In genomic region chr7:151241755-151242096, GRCh38 we compare ENCODE assay signal across 18 cellular contexts. TPM values are rescaled to one million over a fixed set of nuclear protein-coding genes. Genes with fewer than 3 reads are reported as not detected.
DNase-seq lines count a peak whose midpoint lies in the region; ATAC-seq, FAIRE-seq and TF ChIP-seq lines count a peak whose summit lies in the region.
"Had no signal": no experiment of that assay in that cellular context is flagged by ENCODE, and none has a peak within 500 bp of the region (broad histone marks: within the 10 kb centered on the region; RNA-seq: fewer than 3 reads in every experiment).

No MANE protein-coding gene starts in this region.

- peaks cover 30% of the 10 kb centered on the region for H3K4me1 Mint-ChIP-seq in activated T-cell treated with anti-CD3 and anti-CD28 coated beads, Interleukin-2, amount 50 U/mL, for 24 hours (ENCODE audit: low read depth)
- peaks cover 22% of the 10 kb centered on the region for H3K4me1 Mint-ChIP-seq in activated T-cell treated with anti-CD3 and anti-CD28 coated beads, Interleukin-2, amount 50 U/mL, for 4 hours (ENCODE audit: low read depth)

- 97% methylated on average over 9 of the region's 9 CpGs for WGBS in smooth muscle cell (ENCODE audit: low lambda C conversion rate)

- no peak for TF ChIP-seq CTCF in AG04450 (IDR thresholded peaks at IDR 0.05; ENCODE audit: low read depth, low read length)
- TF ChIP-seq CTCF in bronchial epithelial cell (IDR thresholded peaks at IDR 0.05; ENCODE audit: insufficient read depth, low read length, severe bottlenecking) = no peak
- no peak for TF ChIP-seq CTCF in smooth muscle cell (IDR thresholded peaks at IDR 0.05; ENCODE audit: borderline replicate concordance, insufficient read depth, poor library complexity, severe bottlenecking)

- CTCF ChIA-PET in AG04450 (lab: Charles Lee) = interaction anchor here (5.1 kb wide), 1 partner anchor 17 kb away, joined by 64 read pairs; the partner anchor contains the start of gene ABCF2

- peak overlapping the region; percentile 41 for H3K27ac Mint-ChIP-seq in activated T-cell treated with anti-CD3 and anti-CD28 coated beads, Interleukin-2, amount 50 U/mL, for 24 hours

- peaks cover 39% of the 10 kb centered on the region for H3K36me3 Mint-ChIP-seq in activated T-cell treated with anti-CD3 and anti-CD28 coated beads, Interleukin-2, amount 50 U/mL, for 24 hours (ENCODE audit: low read depth)
- H3K36me3 Mint-ChIP-seq in activated T-cell treated with anti-CD3 and anti-CD28 coated beads, Interleukin-2, amount 50 U/mL, for 4 hours (ENCODE audit: insufficient read depth) = peaks cover 3% of the 10 kb centered on the region

- no peak overlapping the region for H2AFZ ChIP-seq in smooth muscle cell (ENCODE audit: low read depth)

- H3K4me2 ChIP-seq in smooth muscle cell = no peak overlapping the region

- no peak for DNase-seq in activated T-cell treated with anti-CD3 and anti-CD28 coated beads, Interleukin-2, amount 50 U/mL, for 24 hours
- no peak for DNase-seq in activated T-cell treated with anti-CD3 and anti-CD28 coated beads, Interleukin-2, amount 50 U/mL, for 4 hours
- DNase-seq in AG04450 (ENCODE audit: low read depth, low spot score) = no peak
- DNase-seq in bronchial epithelial cell (ENCODE audit: low read depth) = no peak
- no peak for DNase-seq in smooth muscle cell (lab: John Stamatoyannopoulos, UW; ENCODE audit: unreplicated experiment)
- no peak for DNase-seq in globus pallidus (ENCODE audit: low spot score)
- DNase-seq in NCI-H2029 treated with DMSO at 0.1 percent for 48 hours (lab: John Stamatoyannopoulos, UW) = no peak
- DNase-seq: BE2C, GF-D8, HCEC 1CT, NCI-H1105, NCI-H2081 treated with DMSO at 0.1 percent for 48 hours, Right ventricle myocardium superior had no signal

- ATAC-seq in activated T-cell treated with anti-CD3 and anti-CD28 coated beads, Interleukin-2, amount 50 U/mL, for 4 hours = no peak
- ATAC-seq in GM18511 (IDR thresholded peaks at IDR 0.05; ENCODE audit: unreplicated experiment) = no peak

- H3K27ac ChIP-seq in AG04450 (ENCODE audit: low read depth, low read length) = peak overlapping the region; percentile 21
- H3K27ac ChIP-seq in smooth muscle cell (ENCODE audit: low read depth) = peak overlapping the region; percentile 28

- peaks cover 10% of the 10 kb centered on the region for H3K27me3 Mint-ChIP-seq in activated T-cell treated with anti-CD3 and anti-CD28 coated beads, Interleukin-2, amount 50 U/mL, for 24 hours
- peaks cover 9% of the 10 kb centered on the region for H3K27me3 Mint-ChIP-seq in activated T-cell treated with anti-CD3 and anti-CD28 coated beads, Interleukin-2, amount 50 U/mL, for 4 hours (ENCODE audit: low read depth)

- FAIRE-seq in bronchial epithelial cell (lab: Jason Lieb, UNC) = peak; percentile 18
- FAIRE-seq: RCC 7860 had no signal

- H3K4me3 ChIP-seq in AG04450 (ENCODE audit: low read depth, low read length) = no peak overlapping the region
- no peak overlapping the region for H3K4me3 ChIP-seq in bronchial epithelial cell (ENCODE audit: low read depth, low read length)
- H3K4me3 ChIP-seq in smooth muscle cell = no peak overlapping the region

- no peaks in the 10 kb centered on the region for H3K9me3 Mint-ChIP-seq in activated T-cell treated with anti-CD3 and anti-CD28 coated beads, Interleukin-2, amount 50 U/mL, for 24 hours
- H3K9me3 Mint-ChIP-seq in activated T-cell treated with anti-CD3 and anti-CD28 coated beads, Interleukin-2, amount 50 U/mL, for 4 hours = no peaks in the 10 kb centered on the region
- H3K9me3 Mint-ChIP-seq: CD4-positive, alpha-beta memory T cell had no signal

- H3K4me1 ChIP-seq in smooth muscle cell (ENCODE audit: low read depth) = peaks cover 16% of the 10 kb centered on the region

- peaks cover 23% of the 10 kb centered on the region for H3K79me2 ChIP-seq in smooth muscle cell (ENCODE audit: low read depth)

- no peak overlapping the region for H3K9ac ChIP-seq in smooth muscle cell (ENCODE audit: low read depth)

- H3K36me3 ChIP-seq in bronchial epithelial cell (ENCODE audit: control insufficient read depth, insufficient read depth, low read length) (peaks cover 13% of the 10 kb centered on the region), smooth muscle cell (ENCODE audit: low read depth) (no peaks in the 10 kb centered on the region)

- peaks cover 100% of the 10 kb centered on the region for H4K20me1 ChIP-seq in smooth muscle cell (ENCODE audit: low read depth)

- H3F3A ChIP-seq in smooth muscle cell (ENCODE audit: low read depth) = no peaks in the 10 kb centered on the region

- no peak overlapping the region for H3K4me3 Mint-ChIP-seq in activated T-cell treated with anti-CD3 and anti-CD28 coated beads, Interleukin-2, amount 50 U/mL, for 24 hours
- H3K4me3 Mint-ChIP-seq in activated T-cell treated with anti-CD3 and anti-CD28 coated beads, Interleukin-2, amount 50 U/mL, for 4 hours = no peak overlapping the region
- H3K4me3 Mint-ChIP-seq: CD4-positive, alpha-beta memory T cell had no signal

- POLR2A ChIA-PET in AG04450 (lab: Yijun Ruan, JAX) = interaction anchor here (1.9 kb wide), 1 partner anchor 15 kb away, joined by 8 read pairs; the partner anchor contains the start of gene ABCF2

- H3K9me3 ChIP-seq in AG04450 (ENCODE audit: control insufficient read depth, insufficient read depth, low read length) = no peaks in the 10 kb centered on the region; the same call in 1 of the 2 replicates
- H3K9me3 ChIP-seq in smooth muscle cell (replicated peaks; ENCODE audit: low read depth) = no peaks in the 10 kb centered on the region
- H3K9me3 ChIP-seq: BE2C had no signal

- H3K27me3 ChIP-seq in AG04450 (ENCODE audit: control insufficient read depth, insufficient read depth, low read length) = no peaks in the 10 kb centered on the region
- H3K27me3 ChIP-seq in bronchial epithelial cell (ENCODE audit: control insufficient read depth, insufficient read depth, low read length) = peaks cover 7% of the 10 kb centered on the region
- no peaks in the 10 kb centered on the region for H3K27me3 ChIP-seq in smooth muscle cell (ENCODE audit: low read depth)

RNA-seq across cellular contexts. Expression of gene SMARCD3, which starts 6.8 kb away (rescaled TPM):
- 1 to 10 TPM; 1.7 to 2.5 (median 2.0) TPM for total RNA-seq in activated T-cell treated with anti-CD3 and anti-CD28 coated beads, Interleukin-2, amount 50 U/mL, for 4 hours
- polyA plus RNA-seq in AG04450 (2011; rRNA removed) (39.2 and 47.7 TPM in 2 replicates), smooth muscle cell (58.1 and 66.3 TPM in 2 replicates)
- polyA minus RNA-seq in AG04450 (2011; rRNA and poly(A)+ RNA removed) = 29.9 and 40.9 TPM in 2 replicates
- total RNA-seq in bronchial epithelial cell (2.1 and 4.9 TPM in 2 replicates), smooth muscle cell (35.8 and 44.4 TPM in 2 replicates)

RNA-seq across cellular contexts. Expression of gene CHPF2, which starts 9.4 kb away (rescaled TPM):
- total RNA-seq in activated T-cell treated with anti-CD3 and anti-CD28 coated beads, Interleukin-2, amount 50 U/mL, for 4 hours = 10 to 100 TPM; 51.6 to 66.3 (median 51.8) TPM
- polyA plus RNA-seq in AG04450 (2011; rRNA removed) (32.9 and 42.2 TPM in 2 replicates), smooth muscle cell (70.8 and 71.8 TPM in 2 replicates)
- polyA minus RNA-seq in AG04450 (2011; rRNA and poly(A)+ RNA removed) = 37.7 and 51.9 TPM in 2 replicates
- total RNA-seq in bronchial epithelial cell (23.4 and 25.0 TPM in 2 replicates), smooth muscle cell (42.3 and 43.7 TPM in 2 replicates)

RNA-seq across cellular contexts. Expression of gene ABCF2, which starts 14.7 kb away (rescaled TPM):
- total RNA-seq in activated T-cell treated with anti-CD3 and anti-CD28 coated beads, Interleukin-2, amount 50 U/mL, for 4 hours = 100 to 1,000 TPM; 144 to 151 (median 146) TPM
- polyA plus RNA-seq in AG04450 (2011; rRNA removed) = 31.0 and 39.0 TPM in 2 replicates
- 39.7 and 41.6 TPM in 2 replicates for polyA minus RNA-seq in AG04450 (2011; rRNA and poly(A)+ RNA removed)
- 60.9 and 85.8 TPM in 2 replicates for total RNA-seq in bronchial epithelial cell
- total RNA-seq in smooth muscle cell = 30.5 and 35.1 TPM in 2 replicates
- polyA plus RNA-seq in smooth muscle cell = 24.2 and 26.5 TPM in 2 replicates

RNA-seq across cellular contexts. Expression of gene H2BK1, which starts 31.4 kb away (rescaled TPM):
- not detected for total RNA-seq in activated T-cell treated with anti-CD3 and anti-CD28 coated beads, Interleukin-2, amount 50 U/mL, for 4 hours
- not detected in 2 replicates for polyA plus RNA-seq in AG04450 (2011; rRNA removed)
- not detected in 2 replicates for polyA minus RNA-seq in AG04450 (2011; rRNA and poly(A)+ RNA removed)
- not detected in 2 replicates for total RNA-seq in bronchial epithelial cell
- not detected in 2 replicates for total RNA-seq in smooth muscle cell
- not detected in 2 replicates for polyA plus RNA-seq in smooth muscle cell
- total RNA-seq: A172, NCI-H460, Right ventricle myocardium superior had no signal
- polyA plus RNA-seq: CD4-positive, alpha-beta memory T cell had no signal

RNA-seq across cellular contexts. Expression of gene ASB10, which starts 54.7 kb away (rescaled TPM):
- total RNA-seq in activated T-cell treated with anti-CD3 and anti-CD28 coated beads, Interleukin-2, amount 50 U/mL, for 4 hours = not detected
- polyA plus RNA-seq in AG04450 (2011; rRNA removed) = not detected in 2 replicates
- not detected in 2 replicates for polyA minus RNA-seq in AG04450 (2011; rRNA and poly(A)+ RNA removed)
- not detected in 2 replicates for total RNA-seq in bronchial epithelial cell
- not detected in 2 replicates for total RNA-seq in smooth muscle cell
- polyA plus RNA-seq in smooth muscle cell = not detected in 2 replicates
- total RNA-seq: A172; CD4-positive, alpha-beta memory T cell; NCI-H460 had no signal
- polyA plus RNA-seq: CD4-positive, alpha-beta memory T cell had no signal
